In genomic region chr10:132452651-132453469, GRCh38 we compare ENCODE assay signal across 1 cellular context.
A peak's percentile ranks its signal among the peaks of the same experiment; 100 is the strongest.
TF ChIP-seq lines count a peak whose summit lies in the region.

No MANE protein-coding gene starts in this region.

TF ChIP-seq in HepG2, 621 proteins besides CTCF, POLR2A, EP300 and RAD21 (continued from another document and continues in another):
- TF ChIP-seq ATF5 (CRISPR knock-in tag; IDR thresholded peaks at IDR 0.05; ENCODE audit: low read depth): no peak
- TF ChIP-seq NFKB2 (CRISPR knock-in tag; IDR thresholded peaks at IDR 0.05; ENCODE audit: borderline replicate concordance): no peak
- no peak for TF ChIP-seq ZC3H4 (CRISPR knock-in tag; IDR thresholded peaks at IDR 0.05; ENCODE audit: borderline replicate concordance)
- no peak for TF ChIP-seq ZNF414 (CRISPR knock-in tag; IDR thresholded peaks at IDR 0.05)
- no peak for TF ChIP-seq TEAD3 (CRISPR knock-in tag; optimal IDR thresholded peaks at IDR 0.05; ENCODE audit: borderline replicate concordance)
- no peak for TF ChIP-seq GABPA (IDR thresholded peaks at IDR 0.05; ENCODE audit: low read depth, low read length)
- TF ChIP-seq GABPA (CRISPR knock-in tag; IDR thresholded peaks at IDR 0.05; ENCODE audit: low read depth): peak; percentile 43; the same call in 1 of the 2 replicates
- no peak for TF ChIP-seq HNF1B (CRISPR knock-in tag; IDR thresholded peaks at IDR 0.05)
- no peak for TF ChIP-seq ZNF101 (CRISPR knock-in tag; IDR thresholded peaks at IDR 0.05; ENCODE audit: borderline replicate concordance, low read depth)
- no peak for TF ChIP-seq FOXP4 (CRISPR knock-in tag; IDR thresholded peaks at IDR 0.05)
- TF ChIP-seq ZNF180 (CRISPR knock-in tag; IDR thresholded peaks at IDR 0.05; ENCODE audit: borderline replicate concordance, low read depth): no peak
- no peak for TF ChIP-seq LBX2 (CRISPR knock-in tag; IDR thresholded peaks at IDR 0.05; ENCODE audit: borderline replicate concordance)
- no peak for TF ChIP-seq FOXK1 (CRISPR knock-in tag; IDR thresholded peaks at IDR 0.05; ENCODE audit: borderline replicate concordance, low read depth)
- no peak for TF ChIP-seq MXD1 (CRISPR knock-in tag; IDR thresholded peaks at IDR 0.05)
- no peak for TF ChIP-seq ZBTB49 (CRISPR knock-in tag; IDR thresholded peaks at IDR 0.05; ENCODE audit: borderline replicate concordance)
- TF ChIP-seq BRD4 (CRISPR knock-in tag; IDR thresholded peaks at IDR 0.05): 0 out of 2 replicates have a peak, but pooled peaks have one; percentile 41
- no peak for TF ChIP-seq NFE2L2 (IDR thresholded peaks at IDR 0.05; ENCODE audit: low read length)
- TF ChIP-seq CBFB (CRISPR knock-in tag; IDR thresholded peaks at IDR 0.05): no peak
- TF ChIP-seq PHB2 (IDR thresholded peaks at IDR 0.05; ENCODE audit: partially characterized antibody): no peak
- TF ChIP-seq ZNF430 (CRISPR knock-in tag; IDR thresholded peaks at IDR 0.05): no peak
- TF ChIP-seq HES4 (CRISPR knock-in tag; IDR thresholded peaks at IDR 0.05; ENCODE audit: borderline replicate concordance): no peak
- TF ChIP-seq ZNF503 (CRISPR knock-in tag; IDR thresholded peaks at IDR 0.05): 0 out of 2 replicates have a peak, but pooled peaks have one; percentile 51
- TF ChIP-seq ZNF574 (CRISPR knock-in tag; IDR thresholded peaks at IDR 0.05): peak; percentile 50; the same call in 1 of the 2 replicates
- no peak for TF ChIP-seq RFX1 (IDR thresholded peaks at IDR 0.05)
- no peak for TF ChIP-seq ZBTB3 (CRISPR knock-in tag; IDR thresholded peaks at IDR 0.05; ENCODE audit: borderline replicate concordance, low read depth)
- TF ChIP-seq FOXK2 (IDR thresholded peaks at IDR 0.05): no peak
- TF ChIP-seq ZNF569 (CRISPR knock-in tag; IDR thresholded peaks at IDR 0.05; ENCODE audit: borderline replicate concordance): no peak
- no peak for TF ChIP-seq TOPORS (CRISPR knock-in tag; IDR thresholded peaks at IDR 0.05)
- no peak for TF ChIP-seq GLI4 (CRISPR knock-in tag; IDR thresholded peaks at IDR 0.05; ENCODE audit: borderline replicate concordance)
- TF ChIP-seq PATZ1 (CRISPR knock-in tag; IDR thresholded peaks at IDR 0.05): peak; percentile 91
- TF ChIP-seq ZNF24 (IDR thresholded peaks at IDR 0.05): no peak
- no peak for TF ChIP-seq ZNF512 (CRISPR knock-in tag; IDR thresholded peaks at IDR 0.05)
- TF ChIP-seq GATAD1 (CRISPR knock-in tag; IDR thresholded peaks at IDR 0.05): no peak
- 0 out of 2 replicates have a peak, but pooled peaks have one; percentile 40 for TF ChIP-seq ZBED4 (CRISPR knock-in tag; IDR thresholded peaks at IDR 0.05; ENCODE audit: borderline replicate concordance)
- no peak for TF ChIP-seq ZNF792 (CRISPR knock-in tag; IDR thresholded peaks at IDR 0.05)
- TF ChIP-seq NCOR1 (IDR thresholded peaks at IDR 0.05; ENCODE audit: borderline replicate concordance, low read length): no peak
- no peak for TF ChIP-seq DNMT3B (CRISPR knock-in tag; conservative IDR thresholded peaks at IDR 0.05)
- TF ChIP-seq ZNF547 (CRISPR knock-in tag; IDR thresholded peaks at IDR 0.05): peak; percentile 64
- no peak for TF ChIP-seq MTF2 (CRISPR knock-in tag; IDR thresholded peaks at IDR 0.05; ENCODE audit: borderline replicate concordance)
- no peak for TF ChIP-seq ZSCAN25 (CRISPR knock-in tag; IDR thresholded peaks at IDR 0.05)
